In the genomic region with DNA sequence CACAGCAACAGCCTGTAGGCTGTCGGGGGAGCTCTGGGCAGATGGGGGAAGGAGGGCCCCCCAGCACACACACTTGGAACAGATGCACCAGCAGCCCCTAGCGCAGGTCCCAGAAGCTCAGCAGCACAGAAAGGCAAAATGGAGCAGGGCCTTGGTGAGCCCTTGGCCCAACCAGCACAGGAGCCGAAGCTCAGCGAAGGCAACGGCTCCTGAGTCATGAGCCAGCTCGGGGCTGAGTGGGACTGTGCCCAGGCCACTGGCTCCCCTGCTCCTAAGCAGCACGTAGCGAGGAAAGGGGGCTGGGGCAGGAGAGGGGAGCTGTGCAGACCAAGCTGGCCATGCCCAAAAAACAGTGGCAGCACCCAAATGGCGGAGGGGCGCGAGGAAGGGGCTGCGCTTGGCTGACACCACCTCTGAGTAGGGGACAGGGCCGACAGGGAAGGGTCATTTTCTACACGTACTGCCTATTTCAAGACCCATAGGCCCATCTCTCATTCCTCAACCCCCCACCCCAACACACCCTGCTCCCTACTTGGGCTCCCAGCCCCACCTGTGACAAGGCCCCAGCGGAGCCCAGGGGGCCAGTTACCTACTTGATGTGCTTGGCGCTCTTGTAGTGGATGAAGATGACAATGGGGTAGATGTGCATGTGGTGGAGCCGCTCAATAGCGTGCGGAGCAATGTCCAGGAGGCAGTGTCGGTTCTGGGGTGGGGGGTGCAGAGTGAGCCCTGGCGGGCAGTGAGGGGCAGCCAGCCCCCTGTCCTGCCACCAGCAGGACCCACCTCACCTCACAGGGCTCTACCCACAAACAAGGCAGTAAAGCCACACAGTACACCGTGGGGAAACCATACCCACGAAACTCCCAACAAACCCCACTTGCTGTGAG, we compare ENCODE assay signal across 2 cellular contexts.
A peak's percentile ranks its signal among the peaks of the same experiment; 100 is the strongest.
TF ChIP-seq lines count a peak whose summit lies in the region.

No MANE protein-coding gene starts in this region.

TF ChIP-seq in HepG2, 621 proteins besides CTCF, POLR2A, EP300 and RAD21:
- TF ChIP-seq AGO2 (optimal IDR thresholded peaks at IDR 0.05; ENCODE audit: low read depth, low read length) (peak; percentile 44), ZNF33A (CRISPR knock-in tag; IDR thresholded peaks at IDR 0.05; ENCODE audit: borderline replicate concordance) (no peak)

TF ChIP-seq in H1, 55 proteins besides CTCF, POLR2A, EP300 and RAD21:
- no peak for TF ChIP-seq SAP30 (IDR thresholded peaks at IDR 0.05; ENCODE audit: insufficient read depth, insufficient replicate concordance, low read length)
- TF ChIP-seq, protein P1, sequence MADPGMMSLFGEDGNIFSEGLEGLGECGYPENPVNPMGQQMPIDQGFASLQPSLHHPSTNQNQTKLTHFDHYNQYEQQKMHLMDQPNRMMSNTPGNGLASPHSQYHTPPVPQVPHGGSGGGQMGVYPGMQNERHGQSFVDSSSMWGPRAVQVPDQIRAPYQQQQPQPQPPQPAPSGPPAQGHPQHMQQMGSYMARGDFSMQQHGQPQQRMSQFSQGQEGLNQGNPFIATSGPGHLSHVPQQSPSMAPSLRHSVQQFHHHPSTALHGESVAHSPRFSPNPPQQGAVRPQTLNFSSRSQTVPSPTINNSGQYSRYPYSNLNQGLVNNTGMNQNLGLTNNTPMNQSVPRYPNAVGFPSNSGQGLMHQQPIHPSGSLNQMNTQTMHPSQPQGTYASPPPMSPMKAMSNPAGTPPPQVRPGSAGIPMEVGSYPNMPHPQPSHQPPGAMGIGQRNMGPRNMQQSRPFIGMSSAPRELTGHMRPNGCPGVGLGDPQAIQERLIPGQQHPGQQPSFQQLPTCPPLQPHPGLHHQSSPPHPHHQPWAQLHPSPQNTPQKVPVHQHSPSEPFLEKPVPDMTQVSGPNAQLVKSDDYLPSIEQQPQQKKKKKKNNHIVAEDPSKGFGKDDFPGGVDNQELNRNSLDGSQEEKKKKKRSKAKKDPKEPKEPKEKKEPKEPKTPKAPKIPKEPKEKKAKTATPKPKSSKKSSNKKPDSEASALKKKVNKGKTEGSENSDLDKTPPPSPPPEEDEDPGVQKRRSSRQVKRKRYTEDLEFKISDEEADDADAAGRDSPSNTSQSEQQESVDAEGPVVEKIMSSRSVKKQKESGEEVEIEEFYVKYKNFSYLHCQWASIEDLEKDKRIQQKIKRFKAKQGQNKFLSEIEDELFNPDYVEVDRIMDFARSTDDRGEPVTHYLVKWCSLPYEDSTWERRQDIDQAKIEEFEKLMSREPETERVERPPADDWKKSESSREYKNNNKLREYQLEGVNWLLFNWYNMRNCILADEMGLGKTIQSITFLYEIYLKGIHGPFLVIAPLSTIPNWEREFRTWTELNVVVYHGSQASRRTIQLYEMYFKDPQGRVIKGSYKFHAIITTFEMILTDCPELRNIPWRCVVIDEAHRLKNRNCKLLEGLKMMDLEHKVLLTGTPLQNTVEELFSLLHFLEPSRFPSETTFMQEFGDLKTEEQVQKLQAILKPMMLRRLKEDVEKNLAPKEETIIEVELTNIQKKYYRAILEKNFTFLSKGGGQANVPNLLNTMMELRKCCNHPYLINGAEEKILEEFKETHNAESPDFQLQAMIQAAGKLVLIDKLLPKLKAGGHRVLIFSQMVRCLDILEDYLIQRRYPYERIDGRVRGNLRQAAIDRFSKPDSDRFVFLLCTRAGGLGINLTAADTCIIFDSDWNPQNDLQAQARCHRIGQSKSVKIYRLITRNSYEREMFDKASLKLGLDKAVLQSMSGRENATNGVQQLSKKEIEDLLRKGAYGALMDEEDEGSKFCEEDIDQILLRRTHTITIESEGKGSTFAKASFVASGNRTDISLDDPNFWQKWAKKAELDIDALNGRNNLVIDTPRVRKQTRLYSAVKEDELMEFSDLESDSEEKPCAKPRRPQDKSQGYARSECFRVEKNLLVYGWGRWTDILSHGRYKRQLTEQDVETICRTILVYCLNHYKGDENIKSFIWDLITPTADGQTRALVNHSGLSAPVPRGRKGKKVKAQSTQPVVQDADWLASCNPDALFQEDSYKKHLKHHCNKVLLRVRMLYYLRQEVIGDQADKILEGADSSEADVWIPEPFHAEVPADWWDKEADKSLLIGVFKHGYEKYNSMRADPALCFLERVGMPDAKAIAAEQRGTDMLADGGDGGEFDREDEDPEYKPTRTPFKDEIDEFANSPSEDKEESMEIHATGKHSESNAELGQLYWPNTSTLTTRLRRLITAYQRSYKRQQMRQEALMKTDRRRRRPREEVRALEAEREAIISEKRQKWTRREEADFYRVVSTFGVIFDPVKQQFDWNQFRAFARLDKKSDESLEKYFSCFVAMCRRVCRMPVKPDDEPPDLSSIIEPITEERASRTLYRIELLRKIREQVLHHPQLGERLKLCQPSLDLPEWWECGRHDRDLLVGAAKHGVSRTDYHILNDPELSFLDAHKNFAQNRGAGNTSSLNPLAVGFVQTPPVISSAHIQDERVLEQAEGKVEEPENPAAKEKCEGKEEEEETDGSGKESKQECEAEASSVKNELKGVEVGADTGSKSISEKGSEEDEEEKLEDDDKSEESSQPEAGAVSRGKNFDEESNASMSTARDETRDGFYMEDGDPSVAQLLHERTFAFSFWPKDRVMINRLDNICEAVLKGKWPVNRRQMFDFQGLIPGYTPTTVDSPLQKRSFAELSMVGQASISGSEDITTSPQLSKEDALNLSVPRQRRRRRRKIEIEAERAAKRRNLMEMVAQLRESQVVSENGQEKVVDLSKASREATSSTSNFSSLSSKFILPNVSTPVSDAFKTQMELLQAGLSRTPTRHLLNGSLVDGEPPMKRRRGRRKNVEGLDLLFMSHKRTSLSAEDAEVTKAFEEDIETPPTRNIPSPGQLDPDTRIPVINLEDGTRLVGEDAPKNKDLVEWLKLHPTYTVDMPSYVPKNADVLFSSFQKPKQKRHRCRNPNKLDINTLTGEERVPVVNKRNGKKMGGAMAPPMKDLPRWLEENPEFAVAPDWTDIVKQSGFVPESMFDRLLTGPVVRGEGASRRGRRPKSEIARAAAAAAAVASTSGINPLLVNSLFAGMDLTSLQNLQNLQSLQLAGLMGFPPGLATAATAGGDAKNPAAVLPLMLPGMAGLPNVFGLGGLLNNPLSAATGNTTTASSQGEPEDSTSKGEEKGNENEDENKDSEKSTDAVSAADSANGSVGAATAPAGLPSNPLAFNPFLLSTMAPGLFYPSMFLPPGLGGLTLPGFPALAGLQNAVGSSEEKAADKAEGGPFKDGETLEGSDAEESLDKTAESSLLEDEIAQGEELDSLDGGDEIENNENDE (IDR thresholded peaks at IDR 0.05; ENCODE audit: insufficient replicate concordance, low read length), result no peak
TF ChIP-seq in H1: peak in this region for 0.
